20 cellular contexts compared by ENCODE assay signal in genomic region chr3:126816323-126816722, GRCh38.
"Had no signal": no experiment of that assay in that cellular context is flagged by ENCODE, and none has a peak within 500 bp of the region (broad histone marks: within the 10 kb centered on the region; RNA-seq: fewer than 3 reads in every experiment).

No MANE protein-coding gene starts in this region.

- H3K36me3 Mint-ChIP-seq: natural killer cell had no signal

- H3K4me3 ChIP-seq: adrenal gland, prostate gland, testis had no signal

- H3K36me3 ChIP-seq: adrenal gland, prostate gland had no signal

- H3K4me1 ChIP-seq: prostate gland had no signal

- H3K27me3 Mint-ChIP-seq: activated naive CD8-positive, alpha-beta T cell; central memory CD8-positive, alpha-beta T cell; stimulated activated naive B cell treated with anti-CD40 and anti-IgM and Interleukin-4, amounts not matched to agents 10 μg/mL and 1 μg/mL and 100 μg/mL, for 72 hours had no signal

- H3K27me3 ChIP-seq: adrenal gland, testis had no signal

- DNase-seq: activated CD8-positive, alpha-beta memory T cell treated with anti-CD3 and anti-CD28 coated beads, Interleukin-2, amount 50 U/mL, for 48 hours; activated naive CD4-positive, alpha-beta T cell; activated T-cell treated with anti-CD3 and anti-CD28 coated beads, Interleukin-2, amount 50 U/mL, for 4 hours; adrenal gland; effector memory CD4-positive, alpha-beta T cell; head of caudate nucleus; islet precursor cell; left cardiac atrium; natural killer cell; stimulated activated CD4-positive, alpha-beta T cell treated with anti-CD3 and anti-CD28 coated beads, Interleukin-2, amount 100 ng/mL, for 48 hours; stimulated activated CD8-positive, alpha-beta memory T cell treated with anti-CD3 and anti-CD28 coated beads, Interleukin-4, amount 100 ng/mL, for 48 hours; stimulated activated naive B cell treated with anti-CD40 and anti-IgM and Interleukin-4, amounts not matched to agents 10 μg/mL and 1 μg/mL and 100 μg/mL, for 72 hours; testis; trophoblast cell had no signal

- H3K9me3 Mint-ChIP-seq: activated T-cell treated with anti-CD3 and anti-CD28 coated beads, Interleukin-2, amount 50 U/mL, for 4 hours; activated T-helper 2 cell treated with anti-CD3 and anti-CD28 coated beads, Interferon-gamma antibody, Interleukin-2, Interleukin-4, amounts not matched to agents 10 μg/mL and 5 μg/mL and 100 μg/mL, durations not matched to agents 14 hours and 24 hours and 36 hours; central memory CD8-positive, alpha-beta T cell; natural killer cell; T-helper 2 cell treated with Interferon-gamma antibody and Interleukin-4, amounts not matched to agents 5 μg/mL and 100 μg/mL, for 36 hours had no signal

- H3K27ac ChIP-seq: adrenal gland, prostate gland, testis had no signal

- H3K9me3 ChIP-seq: adrenal gland, prostate gland, testis had no signal

- H3K4me1 Mint-ChIP-seq: central memory CD8-positive, alpha-beta T cell; stimulated activated naive B cell treated with anti-CD40 and anti-IgM and Interleukin-4, amounts not matched to agents 10 μg/mL and 1 μg/mL and 100 μg/mL, for 72 hours had no signal

- H3K27ac Mint-ChIP-seq: activated naive CD8-positive, alpha-beta T cell; activated T-helper 2 cell treated with anti-CD3 and anti-CD28 coated beads, Interferon-gamma antibody, Interleukin-2, Interleukin-4, amounts not matched to agents 10 μg/mL and 5 μg/mL and 100 μg/mL, durations not matched to agents 14 hours and 24 hours and 36 hours; natural killer cell; stimulated activated naive B cell treated with anti-CD40 and anti-IgM and Interleukin-4, amounts not matched to agents 10 μg/mL and 1 μg/mL and 100 μg/mL, for 72 hours; T-helper 2 cell treated with Interferon-gamma antibody and Interleukin-4, amounts not matched to agents 5 μg/mL and 100 μg/mL, for 36 hours had no signal

- ATAC-seq: activated T-cell treated with anti-CD3 and anti-CD28 coated beads, Interleukin-2, amount 50 U/mL, for 4 hours; esophagus mucosa; left cardiac atrium; natural killer cell; stimulated activated naive B cell treated with anti-CD40 and anti-IgM and Interleukin-4, amounts not matched to agents 10 μg/mL and 1 μg/mL and 100 μg/mL, for 72 hours had no signal

- H3K4me3 Mint-ChIP-seq: activated naive CD8-positive, alpha-beta T cell; activated T-cell treated with anti-CD3 and anti-CD28 coated beads, Interleukin-2, amount 50 U/mL, for 4 hours; central memory CD8-positive, alpha-beta T cell; natural killer cell; stimulated activated naive B cell treated with anti-CD40 and anti-IgM and Interleukin-4, amounts not matched to agents 10 μg/mL and 1 μg/mL and 100 μg/mL, for 72 hours; T-helper 2 cell treated with Interferon-gamma antibody and Interleukin-4, amounts not matched to agents 5 μg/mL and 100 μg/mL, for 36 hours had no signal
